Comparison of ENCODE assay signal across 9 cellular contexts in the genomic region with DNA sequence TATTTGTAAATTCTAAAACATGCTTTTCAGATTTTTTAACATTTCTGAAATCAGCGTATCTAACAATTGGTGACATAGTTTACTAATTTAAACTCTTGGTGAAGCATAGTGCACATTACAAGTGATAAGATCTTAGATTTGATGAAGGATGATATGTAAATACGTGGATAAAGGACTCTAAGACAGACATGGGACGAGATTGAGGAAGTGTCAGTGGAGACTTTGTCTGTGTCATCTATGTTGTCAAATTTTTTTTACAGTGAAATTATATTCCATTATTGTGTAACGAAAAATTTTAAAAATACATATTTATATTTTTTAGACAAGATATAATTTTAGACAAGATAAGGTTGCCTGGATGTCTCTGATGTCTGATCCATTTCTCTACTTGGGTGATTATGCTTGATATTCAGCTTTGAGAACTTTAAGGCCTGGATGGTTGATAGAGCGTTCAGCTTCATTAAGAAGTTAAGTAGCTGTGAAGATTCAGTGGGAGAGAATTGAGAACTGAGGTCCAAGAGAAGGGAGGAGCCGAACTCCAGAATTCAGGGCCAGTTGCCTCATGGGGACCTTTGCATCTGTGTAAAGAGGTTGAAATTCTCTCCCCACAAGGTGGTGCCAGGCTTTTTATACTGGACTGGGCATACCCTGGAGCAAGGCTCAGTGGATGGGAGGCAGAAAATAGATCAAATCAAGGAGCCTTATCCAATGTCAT.
DNase-seq lines count a peak whose midpoint lies in the region; ATAC-seq, FAIRE-seq and TF ChIP-seq lines count a peak whose summit lies in the region.
"Had no signal": no experiment of that assay in that cellular context is flagged by ENCODE, and none has a peak within 500 bp of the region (broad histone marks: within the 10 kb centered on the region; RNA-seq: fewer than 3 reads in every experiment).

No MANE protein-coding gene starts in this region.

- H3K9me3 ChIP-seq in HEK293 (ENCODE audit: control insufficient read depth, insufficient read depth, low read depth, low read length): no peaks in the 10 kb centered on the region
- H3K9me3 ChIP-seq in K562 (replicated peaks; ENCODE audit: control insufficient read depth, insufficient read depth, low read depth, low read length): no peaks in the 10 kb centered on the region
- no peaks in the 10 kb centered on the region for H3K9me3 ChIP-seq in HepG2 (ENCODE audit: low read length)
- H3K9me3 ChIP-seq: adrenal gland had no signal

- POLR2A ChIA-PET in HEK293 (lab: Yijun Ruan, JAX) (interaction anchor here (1.0 kb wide), 1 partner anchor 10 kb away, joined by 3 read pairs; no protein-coding TSS in a partner anchor), K562 (lab: Yijun Ruan, JAX) (interaction anchor here (0.6 to 1.1 kb wide), 3 partner anchors 9 to 14 kb away, joined by 3 to 5 read pairs (median 3); no protein-coding TSS in a partner anchor), HepG2 (lab: Yijun Ruan, JAX) (no interaction called here)

- TF ChIP-seq CTCF in HEK293 (tag by site-specific recombination; IDR thresholded peaks at IDR 0.05) (peak; percentile 54; the same call in 1 of the 2 replicates), K562 (IDR thresholded peaks at IDR 0.05 in 2 of 3, conservative IDR thresholded peaks at IDR 0.05 in 1 of 3; ENCODE audit: insufficient read depth in 2 of 3, low read depth in 1 of 3, low read length in 3 of 3) (peak in 1 of 3 experiments; percentile 14; a peak in 2 of 6 replicates), HepG2 (CRISPR knock-in tag; IDR thresholded peaks at IDR 0.05) (peak; percentile 44)

- H2AFZ ChIP-seq in K562 (ENCODE audit: low read depth, low read length) (no peak overlapping the region), HepG2 (ENCODE audit: low read length) (no peak overlapping the region)

- H3K9ac ChIP-seq in K562 (ENCODE audit: insufficient read depth in 1 of 2, low read depth in 2 of 2, low read length in 2 of 2) (no peak overlapping the region), HepG2 (ENCODE audit: insufficient read depth, low read depth, low read length) (no peak overlapping the region)

- no peaks in the 10 kb centered on the region for H3K9me1 ChIP-seq in K562 (ENCODE audit: control insufficient read depth, insufficient read depth, low read length)

- ATAC-seq in K562: 0 out of 3 replicates have a peak, but pooled peaks have one; percentile 37
- ATAC-seq in HepG2: peak; percentile 75
- ATAC-seq in GM21825 (IDR thresholded peaks at IDR 0.05; ENCODE audit: unreplicated experiment): no peak
- ATAC-seq in HG02759 (IDR thresholded peaks at IDR 0.05; ENCODE audit: unreplicated experiment): no peak

- H4K20me1 ChIP-seq in K562 (replicated peaks; ENCODE audit: control insufficient read depth, insufficient read depth, low read length) (peaks cover 11% of the 10 kb centered on the region; the same call in 1 of the 2 replicates), HepG2 (ENCODE audit: insufficient read depth, low read length) (no peaks in the 10 kb centered on the region)

- CTCF ChIA-PET in HEK293 (lab: Yijun Ruan, JAX) (interaction anchor here (0.6 to 0.9 kb wide), 3 partner anchors 75 to 212 kb away, joined by 3 to 6 read pairs (median 6); no protein-coding TSS in a partner anchor), K562 (lab: Yijun Ruan, JAX; ENCODE audit: low intra/inter-chr PET ratio) (interaction anchor here (0.8 kb wide), 1 partner anchor 130 kb away, joined by 4 read pairs; no protein-coding TSS in a partner anchor), HepG2 (lab: Yijun Ruan, JAX; ENCODE audit: low intra/inter-chr PET ratio, low total read pairs) (no interaction called here)

- WGBS in K562 (ENCODE audit: insufficient coverage, low coverage, missing lambda C conversion rate): 23% methylated on average over 6 of the region's 6 CpGs
- 93% methylated on average over 6 of the region's 6 CpGs for WGBS in HepG2 (ENCODE audit: low lambda C conversion rate)

- TF ChIP-seq RAD21 in K562 (CRISPR knock-in tag; conservative IDR thresholded peaks at IDR 0.05 in 1 of 2, IDR thresholded peaks at IDR 0.05 in 1 of 2) (peak in 1 of 2 experiments; percentile 5; a peak in 1 of 4 replicates), HepG2 (CRISPR knock-in tag; IDR thresholded peaks at IDR 0.05) (no peak)

- intact Hi-C loops in K562 (cut with micrococcal nuclease) (no loop called here), HepG2 (cut with micrococcal nuclease; ENCODE audit: unreplicated experiment) (no loop called here)

- in situ Hi-C loops in K562 (cut with MboI) (no loop called here), HepG2 (cut with HindIII; ENCODE audit: extremely low pct_ligation_motif_present, low pct_unique_long_range_greater_than_20kb) (no loop called here)

- no peak overlapping the region for H3K4me3 ChIP-seq in HEK293 (ENCODE audit: low read depth, low read length)
- H3K4me3 ChIP-seq in K562: no peak overlapping the region
- no peak overlapping the region for H3K4me3 ChIP-seq in HepG2 (replicated peaks in 1 of 3; ENCODE audit: insufficient read depth in 1 of 3, low read depth in 2 of 3, low read length in 3 of 3)
- H3K4me3 ChIP-seq: adrenal gland had no signal

- H3K79me2 ChIP-seq in K562 (ENCODE audit: control insufficient read depth, insufficient read depth, low read length): no peaks in the 10 kb centered on the region
- H3K79me2 ChIP-seq in HepG2 (ENCODE audit: insufficient read depth, low read length): peaks cover 4% of the 10 kb centered on the region

- H3K4me2 ChIP-seq in K562 (ENCODE audit: insufficient read depth, low read length): no peak overlapping the region
- no peak overlapping the region for H3K4me2 ChIP-seq in HepG2 (ENCODE audit: low read depth, low read length)

- H3K36me3 ChIP-seq in HEK293 (ENCODE audit: control insufficient read depth in 2 of 2, insufficient read depth in 1 of 2, low read length in 2 of 2) (no peaks in the 10 kb centered on the region), K562 (ENCODE audit: control insufficient read depth, insufficient read depth, low read length) (no peaks in the 10 kb centered on the region), HepG2 (replicated peaks in 1 of 2; ENCODE audit: control insufficient read depth in 1 of 2, insufficient read depth in 2 of 2, low read length in 2 of 2) (no peaks in the 10 kb centered on the region)
- H3K36me3 ChIP-seq: adrenal gland had no signal

- H3K27me3 ChIP-seq in K562 (ENCODE audit: control insufficient read depth in 2 of 2, insufficient read depth in 2 of 2, low read length in 2 of 2) (peaks cover 0 to 4% of the 10 kb centered on the region in 2 experiments; a peak in 1 of 5 replicates), HepG2 (ENCODE audit: control insufficient read depth in 1 of 2, insufficient read depth in 2 of 2, low read length in 2 of 2) (no peaks in the 10 kb centered on the region)
- H3K27me3 ChIP-seq: adrenal gland had no signal

- TF ChIP-seq EP300 in K562 (IDR thresholded peaks at IDR 0.05; ENCODE audit: low read length): no peak
- TF ChIP-seq EP300 in HepG2 (IDR thresholded peaks at IDR 0.05; ENCODE audit: low read depth in 2 of 2, low read length in 2 of 2): no peak
- no peak for TF ChIP-seq EP300 in HepG2 (CRISPR knock-in tag; IDR thresholded peaks at IDR 0.05; ENCODE audit: borderline replicate concordance)

- TF ChIP-seq POLR2A in K562 (conservative IDR thresholded peaks at IDR 0.05) (no peak), HepG2 (IDR thresholded peaks at IDR 0.05; ENCODE audit: insufficient read depth in 1 of 2, low read depth in 2 of 2, low read length in 2 of 2) (no peak)

- H3K27ac ChIP-seq in HEK293 (ENCODE audit: extremely low read depth, low read depth, low read length): no peak overlapping the region
- H3K27ac ChIP-seq in K562 (ENCODE audit: extremely low read depth, low read depth, low read length): no peak overlapping the region
- H3K27ac ChIP-seq in HepG2 (ENCODE audit: extremely low read length, insufficient read depth, low read length): no peak overlapping the region
- H3K27ac ChIP-seq: adrenal gland had no signal

- DNase-seq in COLO668 (lab: John Stamatoyannopoulos, UW; ENCODE audit: unreplicated experiment) (peak; percentile 10), K562 (ENCODE audit: extremely low read depth in 1 of 4, low spot score in 3 of 4) (no peak), HepG2 (ENCODE audit: low spot score) (peak; percentile 20), NCI-H1436 (lab: John Stamatoyannopoulos, UW) (no peak), UCSD-AML1 (lab: John Stamatoyannopoulos, UW; ENCODE audit: unreplicated experiment) (no peak)

- H3K4me1 ChIP-seq in HEK293 (ENCODE audit: control insufficient read depth, insufficient read depth, low read length) (no peaks in the 10 kb centered on the region), K562 (replicated peaks in 1 of 2; ENCODE audit: control insufficient read depth in 2 of 2, insufficient read depth in 2 of 2, low read length in 2 of 2) (no peaks in the 10 kb centered on the region), HepG2 (ENCODE audit: insufficient read depth, low read length) (peaks cover 6% of the 10 kb centered on the region; the same call in 1 of the 2 replicates)

- BruUV-seq in K562 (replicated peaks; lab: Mats Ljungman, UMichigan) (no TSS peak), HepG2 (replicated peaks; lab: Mats Ljungman, UMichigan) (no TSS peak)

- FAIRE-seq in K562 (lab: Jason Lieb, UNC) (no peak), HepG2 (lab: Jason Lieb, UNC) (no peak)

TF ChIP-seq in HEK293, 187 proteins besides CTCF, POLR2A, EP300 and RAD21:
- TF ChIP-seq SP7 (tag by site-specific recombination; IDR thresholded peaks at IDR 0.05): no peak
- peak; percentile 20; the same call in 1 of the 2 replicates for TF ChIP-seq ZNF654 (tag by site-specific recombination; IDR thresholded peaks at IDR 0.05; ENCODE audit: low read depth)
- no peak for TF ChIP-seq ZNF548 (tag by site-specific recombination; IDR thresholded peaks at IDR 0.05)
TF ChIP-seq in HEK293: peak in this region for 1.

TF ChIP-seq in K562, 482 proteins besides CTCF, POLR2A, EP300 and RAD21:
- TF ChIP-seq CEBPG (CRISPR knock-in tag; IDR thresholded peaks at IDR 0.05) (no peak), CEBPG (tag; conservative IDR thresholded peaks at IDR 0.05 in 1 of 2, IDR thresholded peaks at IDR 0.05 in 1 of 2) (peak in 1 of 2 experiments; percentile 35; a peak in 2 of 4 replicates), EGR1 (conservative IDR thresholded peaks at IDR 0.05) (no peak)

TF ChIP-seq in HepG2, 621 proteins besides CTCF, POLR2A, EP300 and RAD21 (continues in another document):
- peak; percentile 46 for TF ChIP-seq STAG1 (CRISPR knock-in tag; IDR thresholded peaks at IDR 0.05)

Comparison
In these comparisons a context has a peak if more than half of its experiments do, and no peak if none do; other contexts are left out.
1. DNase-seq: peak in COLO668 (single experiment) and HepG2 (single experiment); none in K562 (0 of 4), NCI-H1436 (single experiment) and UCSD-AML1 (single experiment).
2. ATAC-seq: peak in K562 (single experiment) and HepG2 (single experiment); none in GM21825 (single experiment) and HG02759 (single experiment).